Comparison of ENCODE assay signal across 8 cellular contexts in the genomic region with DNA sequence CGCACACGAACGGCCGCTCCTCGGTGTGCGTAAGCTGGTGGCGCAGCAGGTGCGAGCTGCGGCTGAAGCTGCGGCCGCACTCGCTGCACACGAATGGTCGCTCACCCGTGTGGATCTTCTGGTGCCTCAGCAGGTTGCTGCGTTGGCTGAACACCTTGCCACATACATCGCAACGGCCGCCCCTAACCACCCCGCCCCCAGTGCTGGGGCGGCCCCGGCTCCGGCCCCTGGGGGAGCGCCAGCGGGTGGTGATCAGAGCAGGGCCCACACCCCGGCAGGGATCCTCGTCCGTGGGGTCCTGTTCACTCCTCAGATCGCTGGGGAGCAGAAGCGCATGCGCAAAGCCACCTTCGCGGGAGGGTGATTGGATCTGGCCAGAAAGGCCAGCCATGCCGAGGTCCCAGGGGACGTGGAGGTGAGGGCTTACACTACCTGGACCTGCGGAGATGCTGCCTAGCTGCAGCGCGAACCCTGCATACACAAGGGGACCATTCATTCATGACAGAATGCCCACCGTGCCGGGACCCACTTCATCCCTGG. TPM values are rescaled to one million over a fixed set of nuclear protein-coding genes. Genes with fewer than 3 reads are reported as not detected.
DNase-seq lines count a peak whose midpoint lies in the region; ATAC-seq and TF ChIP-seq lines count a peak whose summit lies in the region.

No MANE protein-coding gene starts in this region.

- WGBS in heart left ventricle, 4 donors, result 4 to 6% (median 5%) methylated on average over 25 to 40 of the region's 40 CpGs
- no CpG with 5 or more reads among the region's 40 CpGs for whole genome bisulfite sequencing in mesendoderm (ENCODE audit: extremely low coverage, insufficient coverage, low lambda C conversion rate)

- H3K27ac ChIP-seq in heart left ventricle (peak overlapping the region in 5 of 12 donors; percentile 24 to 62 (median 44)), breast epithelium (peak overlapping the region; percentile 68 to 86), mesendoderm (ENCODE audit: low read depth, low read length) (no peak overlapping the region), upper lobe of right lung (no peak overlapping the region)

- TF ChIP-seq CTCF in heart left ventricle (IDR thresholded peaks at IDR 0.05), result no peak
- no peak for TF ChIP-seq CTCF in breast epithelium (IDR thresholded peaks at IDR 0.05)
- TF ChIP-seq CTCF in upper lobe of right lung (IDR thresholded peaks at IDR 0.05), result no peak

- H3K18ac ChIP-seq in mesendoderm (ENCODE audit: low read length), result no peak overlapping the region

- peak overlapping the region; percentile 29 to 62 (median 50) for H3K4me3 ChIP-seq in heart left ventricle
- peak overlapping the region; percentile 32 to 80 (median 57) for H3K4me3 ChIP-seq in breast epithelium
- no peak overlapping the region for H3K4me3 ChIP-seq in mesendoderm (ENCODE audit: low read length)
- peak overlapping the region; percentile 39 for H3K4me3 ChIP-seq in upper lobe of right lung

- peak overlapping the region; percentile 46 for H3K4me2 ChIP-seq in mesendoderm (ENCODE audit: low read length)

- intact Hi-C loops in heart left ventricle (cut with DNase I), result no loop called here
- intact Hi-C loops in left cardiac atrium (cut with DNase I), result no loop called here
- intact Hi-C loops in breast epithelium (cut with DNase I; ENCODE audit: low total_unique reads), result no loop called here
- intact Hi-C loops in upper lobe of right lung (cut with DNase I), result no loop called here

- no peak overlapping the region for H4K5ac ChIP-seq in mesendoderm (ENCODE audit: low read length)

- H3K4me1 ChIP-seq in heart left ventricle (peaks cover 8 to 37% (median 32%) of the 10 kb centered on the region in 12 donors), breast epithelium (peaks cover 17 to 20% of the 10 kb centered on the region in 2 donors), mesendoderm (ENCODE audit: control insufficient read depth, low read depth, low read length) (peaks cover 3% of the 10 kb centered on the region), upper lobe of right lung (peaks cover 27% of the 10 kb centered on the region)

- H3K56ac ChIP-seq in mesendoderm (ENCODE audit: low read length), result peak overlapping the region; percentile 83

- no peak overlapping the region for H2BK15ac ChIP-seq in mesendoderm (replicated peaks; ENCODE audit: low read depth)

- H3K36me3 ChIP-seq in heart left ventricle (peaks cover 0 to 17% (median 9%) of the 10 kb centered on the region in 9 donors), breast epithelium (no peaks in the 10 kb centered on the region), mesendoderm (ENCODE audit: control insufficient read depth, insufficient read depth, low read length) (peaks cover 3% of the 10 kb centered on the region), upper lobe of right lung (peaks cover 10% of the 10 kb centered on the region)

- CTCF ChIA-PET in HEK293T (lab: Yijun Ruan, JAX), result no interaction called here

- POLR2A ChIA-PET in HEK293T (lab: Yijun Ruan, JAX), result no interaction called here

- peaks cover under 1% of the 10 kb centered on the region for H3K79me2 ChIP-seq in mesendoderm (ENCODE audit: control insufficient read depth, insufficient read depth, low read length)

- H2BK120ac ChIP-seq in mesendoderm (ENCODE audit: low read depth, low read length), result no peak overlapping the region

- H3K9ac ChIP-seq in mesendoderm (ENCODE audit: low read length), result peak overlapping the region; percentile 59

- no peak for TF ChIP-seq POLR2A in heart left ventricle (IDR thresholded peaks at IDR 0.05)
- no peak for TF ChIP-seq POLR2A in breast epithelium (IDR thresholded peaks at IDR 0.05)

- DNase-seq in heart left ventricle (peak in 3 of 5 donors; percentile 29 to 75 (median 41)), left cardiac atrium (no peak), breast epithelium (ENCODE audit: low spot score in 2 of 2) (no peak), mesendoderm (no peak), upper lobe of right lung (peak; percentile 72), RKO (ENCODE audit: low spot score) (no peak), HEK293T (ENCODE audit: extremely low spot score) (no peak), T1000 (lab: John Stamatoyannopoulos, UW) (no peak)

- no peak overlapping the region for H4K8ac ChIP-seq in mesendoderm (ENCODE audit: low read depth, low read length)

- no peak overlapping the region for H3K23ac ChIP-seq in mesendoderm (ENCODE audit: low read length)

- ATAC-seq in heart left ventricle (no peak), left cardiac atrium (no peak), upper lobe of right lung (no peak)

- H3K27me3 ChIP-seq in heart left ventricle, result peaks cover 0 to 21% (median 0%) of the 10 kb centered on the region in 9 donors
- no peaks in the 10 kb centered on the region for H3K27me3 ChIP-seq in breast epithelium
- no peaks in the 10 kb centered on the region for H3K27me3 ChIP-seq in mesendoderm (ENCODE audit: insufficient read depth, low read length, poor library complexity)
- no peaks in the 10 kb centered on the region for H3K27me3 ChIP-seq in upper lobe of right lung

- H2AK5ac ChIP-seq in mesendoderm (ENCODE audit: low read length), result no peak overlapping the region

- H2BK5ac ChIP-seq in mesendoderm (ENCODE audit: low read length), result no peak overlapping the region

- no peaks in the 10 kb centered on the region for H3K9me3 ChIP-seq in heart left ventricle
- H3K9me3 ChIP-seq in breast epithelium, result no peaks in the 10 kb centered on the region
- H3K9me3 ChIP-seq in upper lobe of right lung, result no peaks in the 10 kb centered on the region

- no peak overlapping the region for H3K4ac ChIP-seq in mesendoderm (ENCODE audit: low read depth, low read length)

- no peaks in the 10 kb centered on the region for H3K79me1 ChIP-seq in mesendoderm (ENCODE audit: low read length)

TF ChIP-seq in HEK293T, 16 proteins besides CTCF, POLR2A, EP300 and RAD21:
- TF ChIP-seq ARNT (IDR thresholded peaks at IDR 0.05) (no peak), HDGF (IDR thresholded peaks at IDR 0.05; ENCODE audit: borderline replicate concordance) (no peak), ZNF384 (IDR thresholded peaks at IDR 0.05) (no peak), TARDBP (IDR thresholded peaks at IDR 0.05) (no peak), SP1 (IDR thresholded peaks at IDR 0.05) (no peak), FOXK2 (IDR thresholded peaks at IDR 0.05) (no peak), NFRKB (IDR thresholded peaks at IDR 0.05) (no peak), CTBP1 (IDR thresholded peaks at IDR 0.05; ENCODE audit: borderline replicate concordance) (no peak), LEF1 (IDR thresholded peaks at IDR 0.05; ENCODE audit: borderline replicate concordance) (no peak), L3MBTL2 (conservative IDR thresholded peaks at IDR 0.05) (no peak), BHLHE40 (IDR thresholded peaks at IDR 0.05; ENCODE audit: borderline replicate concordance) (no peak), SUZ12 (IDR thresholded peaks at IDR 0.05) (no peak), FOXA1 (IDR thresholded peaks at IDR 0.05) (no peak), FOXM1 (IDR thresholded peaks at IDR 0.05; ENCODE audit: borderline replicate concordance) (no peak)

RNA-seq across cellular contexts. Expression of a gene that starts 4.7 kb away (rescaled TPM):
- total RNA-seq in heart left ventricle (100 to 1,000 TPM in 6 of 9 donors, 10 to 100 TPM in 3; 35.3 to 139 (median 115) TPM), left cardiac atrium (100 to 1,000 TPM in 1 of 2 donors, 10 to 100 TPM in 1; 91.4 to 113 TPM), breast epithelium (10 to 100 TPM; 19.0 to 21.3 (median 19.3) TPM), upper lobe of right lung (53.8 TPM)
- polyA plus RNA-seq in heart left ventricle, result 100 to 1,000 TPM in 1 of 2 donors, 10 to 100 TPM in 1; 64.7 to 114 TPM
- polyA plus RNA-seq in mesendoderm (2013, experiment 1 of 2), result 86.4 TPM
- polyA plus RNA-seq in mesendoderm (2013, experiment 2 of 2), result 88.0 TPM

RNA-seq across cellular contexts. Expression of a gene that starts 8.2 kb away (rescaled TPM):
- total RNA-seq in heart left ventricle, result 100 to 1,000 TPM; 113 to 155 (median 129) TPM
- 100 to 1,000 TPM; 192 to 266 TPM for polyA plus RNA-seq in heart left ventricle
- 100 to 1,000 TPM; 109 to 113 TPM for total RNA-seq in left cardiac atrium
- total RNA-seq in breast epithelium, result 100 to 1,000 TPM in 1 of 3 donors, 10 to 100 TPM in 2; 74.6 to 157 (median 92.8) TPM
- polyA plus RNA-seq in mesendoderm (2013, experiment 1 of 2), result 60.0 TPM
- 58.5 TPM for polyA plus RNA-seq in mesendoderm (2013, experiment 2 of 2)
- 96.5 TPM for total RNA-seq in upper lobe of right lung

RNA-seq across cellular contexts. Expression of a gene that starts 10.0 kb away (rescaled TPM):
- total RNA-seq in heart left ventricle (10 to 100 TPM in 2 of 9 donors, 1 to 10 TPM in 7; 7.5 to 12.0 (median 9.1) TPM), left cardiac atrium (10 to 100 TPM in 1 of 2 donors, 1 to 10 TPM in 1; 9.2 to 11.0 TPM), breast epithelium (10 to 100 TPM; 18.7 to 43.0 (median 30.2) TPM), upper lobe of right lung (44.3 TPM)
- polyA plus RNA-seq in heart left ventricle, result 10 to 100 TPM in 1 of 2 donors, 1 to 10 TPM in 1; 6.2 to 12.5 TPM
- polyA plus RNA-seq in mesendoderm (2013, experiment 1 of 2), result 6.5 TPM
- polyA plus RNA-seq in mesendoderm (2013, experiment 2 of 2), result 6.3 TPM

RNA-seq across cellular contexts. Expression of a gene that starts 19.2 kb away (rescaled TPM):
- total RNA-seq in heart left ventricle, result 100 to 1,000 TPM; 122 to 265 (median 163) TPM
- 100 to 1,000 TPM in 1 of 2 donors, 10 to 100 TPM in 1; 88.0 to 160 TPM for polyA plus RNA-seq in heart left ventricle
- total RNA-seq in left cardiac atrium, result 100 to 1,000 TPM; 135 to 150 TPM
- total RNA-seq in breast epithelium, result 100 to 1,000 TPM; 110 to 190 (median 173) TPM
- polyA plus RNA-seq in mesendoderm (2013, experiment 1 of 2), result 1,044 TPM
- 1,033 TPM for polyA plus RNA-seq in mesendoderm (2013, experiment 2 of 2)
- total RNA-seq in upper lobe of right lung, result 199 TPM

RNA-seq across cellular contexts. Expression of a gene that starts 43.5 kb away (rescaled TPM):
- total RNA-seq in heart left ventricle, result 10 to 100 TPM in 8 of 9 donors, 1 to 10 TPM in 1; 9.0 to 13.4 (median 10.5) TPM
- polyA plus RNA-seq in heart left ventricle, result 1 to 10 TPM; 6.9 to 9.2 TPM
- total RNA-seq in left cardiac atrium, result 10 to 100 TPM; 10.2 to 11.7 TPM
- 1 to 10 TPM; 8.2 to 9.2 (median 8.6) TPM for total RNA-seq in breast epithelium
- 13.0 TPM for polyA plus RNA-seq in mesendoderm (2013, experiment 1 of 2)
- polyA plus RNA-seq in mesendoderm (2013, experiment 2 of 2), result 12.6 TPM
- 14.1 TPM for total RNA-seq in upper lobe of right lung

Comparison
In these comparisons a context has a peak if more than half of its experiments do, and no peak if none do; other contexts are left out.
1. DNase-seq: peak in heart left ventricle (3 of 5) and upper lobe of right lung (single experiment); none in left cardiac atrium (single experiment), breast epithelium (0 of 2), mesendoderm (single experiment), RKO (single experiment), HEK293T (single experiment) and T1000 (single experiment).
2. H3K27ac ChIP-seq: peak in breast epithelium (2 of 2); none in mesendoderm (single experiment) and upper lobe of right lung (single experiment).